In the genomic region with DNA sequence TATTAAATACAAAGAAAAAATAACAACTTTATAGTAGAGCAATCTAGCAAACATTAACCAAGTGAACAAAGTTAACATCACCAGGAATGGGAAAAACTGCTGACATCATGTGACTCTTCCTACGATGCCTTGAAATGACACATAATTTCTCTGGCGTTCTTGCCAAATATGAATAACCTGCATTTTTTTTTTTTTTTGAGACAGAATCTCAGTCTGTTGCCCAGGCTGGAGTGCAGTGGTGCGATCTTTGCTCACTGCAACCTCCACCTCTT, we compare ENCODE assay signal across 16 cellular contexts.
DNase-seq lines count a peak whose midpoint lies in the region; ATAC-seq, FAIRE-seq and TF ChIP-seq lines count a peak whose summit lies in the region.
"Had no signal": no experiment of that assay in that cellular context is flagged by ENCODE, and none has a peak within 500 bp of the region (broad histone marks: within the 10 kb centered on the region; RNA-seq: fewer than 3 reads in every experiment).

No MANE protein-coding gene starts in this region.

- H3K79me2 ChIP-seq in GM23248 (ENCODE audit: insufficient read depth): peaks cover 19% of the 10 kb centered on the region

- in situ Hi-C loops in GM23248 (cut with MboI): loop anchor here (25.0 kb wide), 1 partner anchor 266 kb away; no protein-coding TSS in a partner anchor

- H3F3A ChIP-seq in GM23248 (ENCODE audit: insufficient read depth): no peaks in the 10 kb centered on the region

- no peaks in the 10 kb centered on the region for H3K27me3 ChIP-seq in GM23248 (replicated peaks; ENCODE audit: insufficient read depth)
- no peaks in the 10 kb centered on the region for H3K27me3 ChIP-seq in body of pancreas
- H3K27me3 ChIP-seq in stomach smooth muscle (ENCODE audit: control insufficient read depth in 1 of 2, insufficient read depth in 2 of 2, low read length in 2 of 2): no peaks in the 10 kb centered on the region

- CTCF ChIA-PET in GM10248 (lab: Yijun Ruan, JAX): no interaction called here

- no peaks in the 10 kb centered on the region for H4K20me1 ChIP-seq in GM23248 (ENCODE audit: insufficient read depth)

- peak; percentile 28 for ATAC-seq in body of pancreas
- ATAC-seq: CD8-positive, alpha-beta T cell; T-cell had no signal

- TF ChIP-seq POLR2A in body of pancreas (IDR thresholded peaks at IDR 0.05): no peak

- H3K4me1 ChIP-seq in GM23248 (ENCODE audit: insufficient read depth) (no peaks in the 10 kb centered on the region), body of pancreas (peaks cover 33% of the 10 kb centered on the region), stomach smooth muscle (ENCODE audit: control insufficient read depth, insufficient read depth, low read length) (peaks cover 26% of the 10 kb centered on the region)

- no peak overlapping the region for H3K4me2 ChIP-seq in GM23248 (ENCODE audit: unreplicated experiment)

- FAIRE-seq in HTR-8/SVneo (lab: Jason Lieb, UNC): no peak
- FAIRE-seq: colon had no signal

- POLR2A ChIA-PET in GM10248 (lab: Yijun Ruan, JAX): no interaction called here

- DNase-seq in GM23248 (peak; percentile 65), body of pancreas (peak in 2 of 4 donors; percentile 10 to 19), foreskin fibroblast (peak; percentile 24 to 64), SKM-1 treated with dmso at 0.1 percent for 144 hours (lab: John Stamatoyannopoulos, UW; ENCODE audit: unreplicated experiment) (no peak), HTR-8/SVneo (ENCODE audit: insufficient read length, low spot score) (no peak), GM10248 (ENCODE audit: extremely low spot score) (no peak)
- DNase-seq in activated CD4-positive, CD25-positive, alpha-beta regulatory T cell treated with anti-CD3 and anti-CD28 coated beads, Interleukin-2, amount 50 U/mL, for 72 hours: no peak
- DNase-seq: activated naive CD8-positive, alpha-beta T cell treated with anti-CD3 and anti-CD28 coated beads, Interleukin-2, amount 10 ng/mL, durations not matched to agents 7 days and 5 days; CD8-positive, alpha-beta T cell; GF-D8; KBM-7; OCI-M1; retina; T-cell had no signal

- H3K9me3 ChIP-seq in GM23248 (ENCODE audit: low read depth): no peaks in the 10 kb centered on the region
- H3K9me3 ChIP-seq in body of pancreas: no peaks in the 10 kb centered on the region
- H3K9me3 ChIP-seq in stomach smooth muscle (ENCODE audit: control insufficient read depth in 2 of 2, low read length in 2 of 2): no peaks in the 10 kb centered on the region

- H3K9ac ChIP-seq in GM23248 (no peak overlapping the region), stomach smooth muscle (ENCODE audit: low read length in 2 of 2) (peak overlapping the region in 1 of 2 donors; percentile 20)

- no peaks in the 10 kb centered on the region for H3K9me2 ChIP-seq in GM23248 (ENCODE audit: insufficient read depth)

- H3K4me3 ChIP-seq in GM23248 (no peak overlapping the region), body of pancreas (no peak overlapping the region), foreskin fibroblast (ENCODE audit: low read depth in 1 of 2, low read length in 2 of 2) (no peak overlapping the region), stomach smooth muscle (ENCODE audit: low read length in 2 of 2) (no peak overlapping the region)

- intact Hi-C loops in body of pancreas (cut with DNase I): no loop called here

- H3K36me3 ChIP-seq in GM23248 (ENCODE audit: low read depth) (no peaks in the 10 kb centered on the region), body of pancreas (replicated peaks in 1 of 2; ENCODE audit: insufficient read depth in 1 of 2, low read depth in 2 of 2) (no peaks in the 10 kb centered on the region), stomach smooth muscle (ENCODE audit: control insufficient read depth in 2 of 2, insufficient read depth in 2 of 2, low read length in 2 of 2) (no peaks in the 10 kb centered on the region)

- no peak overlapping the region for H2AFZ ChIP-seq in GM23248

- TF ChIP-seq CTCF in body of pancreas (IDR thresholded peaks at IDR 0.05) (no peak), foreskin fibroblast (IDR thresholded peaks at IDR 0.05; ENCODE audit: low read depth, low read length) (no peak), GM10248 (IDR thresholded peaks at IDR 0.05; ENCODE audit: control extremely low read depth, extremely low read depth, low read depth, missing control alignments) (no peak)

- WGBS in GM23248 (ENCODE audit: low coverage in 1 of 2, low lambda C conversion rate in 2 of 2, missing lambda C conversion rate in 2 of 2), 2 experiments: 55 to 67% methylated on average over 3 of the region's 3 CpGs
- WGBS in body of pancreas, 2 donors: 24 to 29% methylated on average over 3 of the region's 3 CpGs

- no peak overlapping the region for H3K27ac ChIP-seq in GM23248
- peak overlapping the region in 3 of 4 donors; percentile 49 to 79 (median 65) for H3K27ac ChIP-seq in body of pancreas
- peak overlapping the region; percentile 82 for H3K27ac ChIP-seq in stomach smooth muscle (ENCODE audit: low read length)

Comparison
In these comparisons a context has a peak if more than half of its experiments do, and no peak if none do; other contexts are left out.
1. DNase-seq: peak in GM23248 (single experiment) and foreskin fibroblast (2 of 2); none in SKM-1 treated with dmso at 0.1 percent for 144 hours (single experiment), activated CD4-positive, CD25-positive, alpha-beta regulatory T cell treated with anti-CD3 and anti-CD28 coated beads, Interleukin-2, amount 50 U/mL, for 72 hours (single experiment), HTR-8/SVneo (single experiment) and GM10248 (single experiment).